Comparison of ENCODE assay signal across 9 cellular contexts in the genomic region with DNA sequence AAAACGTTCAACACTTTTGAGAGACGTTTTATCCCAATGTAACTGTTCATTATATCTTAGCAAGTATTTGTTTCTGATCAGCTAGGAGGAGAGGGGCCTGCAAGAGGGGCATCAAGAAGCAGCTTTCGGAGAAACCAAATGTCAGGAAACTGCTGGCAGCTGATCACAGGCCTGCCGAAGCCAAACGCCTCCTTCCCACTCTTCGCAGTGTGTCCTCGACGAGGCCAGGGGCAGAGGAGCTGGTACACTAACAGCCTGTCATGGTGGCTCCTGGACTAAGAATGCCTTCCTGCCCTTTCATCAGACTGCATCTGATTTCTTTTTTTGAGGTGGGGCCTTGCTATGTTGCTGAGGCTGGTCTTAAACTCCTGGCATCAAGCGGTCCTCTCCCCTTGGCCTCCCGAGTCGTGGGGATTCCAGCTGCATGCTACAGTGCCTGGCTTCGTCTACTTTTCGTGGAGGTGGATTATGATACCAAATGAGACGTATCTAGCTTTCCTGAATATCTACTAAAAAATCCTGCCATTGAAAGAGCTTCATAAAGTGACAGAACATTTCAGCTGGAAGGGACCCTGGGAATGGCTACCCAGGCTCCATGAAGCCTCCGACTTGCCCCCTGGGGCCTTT.
A peak's percentile ranks its signal among the peaks of the same experiment; 100 is the strongest.
DNase-seq lines count a peak whose midpoint lies in the region; ATAC-seq, FAIRE-seq and TF ChIP-seq lines count a peak whose summit lies in the region.
"Had no signal": no experiment of that assay in that cellular context is flagged by ENCODE, and none has a peak within 500 bp of the region (broad histone marks: within the 10 kb centered on the region; RNA-seq: fewer than 3 reads in every experiment).

No MANE protein-coding gene starts in this region.

- H3K79me2 ChIP-seq in ACC112 (ENCODE audit: control insufficient read depth, insufficient read depth, low read length, unreplicated experiment): peaks cover 31% of the 10 kb centered on the region

- H3K36me3 ChIP-seq in ACC112 (ENCODE audit: insufficient read depth, low read length) (peaks cover 43% of the 10 kb centered on the region), SJSA1 (peaks cover 60% of the 10 kb centered on the region), kidney (ENCODE audit: control insufficient read depth in 1 of 2, insufficient read depth in 2 of 2, low read length in 2 of 2) (no peaks in the 10 kb centered on the region), rectal smooth muscle tissue (ENCODE audit: control insufficient read depth, insufficient read depth, low read length) (peaks cover 16% of the 10 kb centered on the region)

- H3K4me3 ChIP-seq in ACC112 (ENCODE audit: low read depth, low read length): no peak overlapping the region
- no peak overlapping the region for H3K4me3 ChIP-seq in SJSA1
- no peak overlapping the region for H3K4me3 ChIP-seq in kidney (ENCODE audit: low read length in 2 of 2)
- H3K4me3 ChIP-seq in rectal smooth muscle tissue (ENCODE audit: low read length): no peak overlapping the region

- peaks cover 44% of the 10 kb centered on the region for H3K4me1 ChIP-seq in ACC112 (ENCODE audit: control insufficient read depth, insufficient read depth, low read length, unreplicated experiment)
- H3K4me1 ChIP-seq in SJSA1 (replicated peaks): peaks cover 44% of the 10 kb centered on the region
- H3K4me1 ChIP-seq in kidney (ENCODE audit: control insufficient read depth in 1 of 2, insufficient read depth in 1 of 2, low read depth in 1 of 2, low read length in 2 of 2): peaks cover 27 to 32% of the 10 kb centered on the region in 2 donors
- peaks cover 38% of the 10 kb centered on the region for H3K4me1 ChIP-seq in rectal smooth muscle tissue (ENCODE audit: control insufficient read depth, insufficient read depth, low read length)

- FAIRE-seq in kidney (lab: Jason Lieb, UNC): no peak

- H3K9ac ChIP-seq in kidney (ENCODE audit: low read length in 2 of 2): no peak overlapping the region
- H3K9ac ChIP-seq in rectal smooth muscle tissue (ENCODE audit: low read length): no peak overlapping the region

- H3K9me3 ChIP-seq in SJSA1 (replicated peaks) (no peaks in the 10 kb centered on the region; the same call in 1 of the 2 replicates), kidney (ENCODE audit: control insufficient read depth in 1 of 2, low read length in 2 of 2) (no peaks in the 10 kb centered on the region)

- ATAC-seq in sciatic nerve (no peak), GM18505 (IDR thresholded peaks at IDR 0.05; ENCODE audit: unreplicated experiment) (no peak)

- intact Hi-C loops in kidney (cut with DNase I) (loop anchor here (10.0 kb wide), 1 partner anchor 180 kb away; no protein-coding TSS in a partner anchor), sciatic nerve (cut with DNase I) (loop anchor here (5.0 kb wide), 1 partner anchor 182 kb away; no protein-coding TSS in a partner anchor)

- TF ChIP-seq POLR2A in GM18505 (IDR thresholded peaks at IDR 0.05; ENCODE audit: borderline replicate concordance, extremely low read depth, insufficient read depth, insufficient read length): no peak

- TF ChIP-seq CTCF in kidney (IDR thresholded peaks at IDR 0.05; ENCODE audit: borderline replicate concordance, extremely low read depth, insufficient read depth): no peak

- H3K27me3 ChIP-seq in ACC112 (ENCODE audit: insufficient read depth, low read length): no peaks in the 10 kb centered on the region
- no peaks in the 10 kb centered on the region for H3K27me3 ChIP-seq in SJSA1 (replicated peaks)
- no peaks in the 10 kb centered on the region for H3K27me3 ChIP-seq in rectal smooth muscle tissue (ENCODE audit: control insufficient read depth, insufficient read depth, low read length)

- no peak overlapping the region for H2AFZ ChIP-seq in ACC112 (ENCODE audit: low read length, unreplicated experiment)

- DNase-seq in SJSA1 (ENCODE audit: low read depth in 1 of 2, low spot score in 2 of 2): no peak
- no peak for DNase-seq in kidney
- no peak for DNase-seq in sciatic nerve (ENCODE audit: low spot score)
- DNase-seq in NCI-H2029 (lab: John Stamatoyannopoulos, UW): no peak
- no peak for DNase-seq in midbrain (lab: John Stamatoyannopoulos, UW)
- DNase-seq: DMS 273 treated with DMSO at 0.1 percent for 48 hours had no signal

- H3K27ac ChIP-seq in ACC112 (ENCODE audit: low read depth, low read length): peak overlapping the region; percentile 92
- H3K27ac ChIP-seq in SJSA1: peak overlapping the region; percentile 38
- H3K27ac ChIP-seq in kidney (ENCODE audit: low read depth in 2 of 2, low read length in 2 of 2): peak overlapping the region; percentile 5 to 83
- peak overlapping the region; percentile 77 for H3K27ac ChIP-seq in rectal smooth muscle tissue (ENCODE audit: low read depth, low read length)

Comparison
In these comparisons a context has a peak if more than half of its experiments do, and no peak if none do; other contexts are left out.
1. H3K27ac ChIP-seq: peak in every context shown above with its lines; median percentile 92 in ACC112; 77 in rectal smooth muscle tissue; 44 in kidney; 38 in SJSA1.